ENCODE assay signal across 11 cellular contexts in genomic region chr11:133948711-133949110, GRCh38. TPM values are rescaled to one million over a fixed set of nuclear protein-coding genes. Genes with fewer than 3 reads are reported as not detected.
DNase-seq lines count a peak whose midpoint lies in the region; ATAC-seq and TF ChIP-seq lines count a peak whose summit lies in the region.
"Had no signal": no experiment of that assay in that cellular context is flagged by ENCODE, and none has a peak within 500 bp of the region (broad histone marks: within the 10 kb centered on the region; RNA-seq: fewer than 3 reads in every experiment).

No MANE protein-coding gene starts in this region.

- H3K36me3 Mint-ChIP-seq in T-helper 2 cell treated with Interferon-gamma antibody and Interleukin-4, amounts not matched to agents 5 μg/mL and 100 μg/mL, for 36 hours (ENCODE audit: low read depth): peaks cover 20% of the 10 kb centered on the region
- H3K36me3 Mint-ChIP-seq in activated T-helper 1 cell treated with anti-CD3 and anti-CD28 coated beads, Interleukin-12 subunit alpha, Interleukin-12 subunit beta, Interleukin-2, Interleukin-4 antibody, amounts not matched to agents 30 ng/mL and 10 ng/mL and 1 ng/mL, durations not matched to agents 14 hours and 24 hours and 36 hours (ENCODE audit: low read depth): peaks cover 11% of the 10 kb centered on the region

- CTCF ChIA-PET in HEK293 (lab: Yijun Ruan, JAX): interaction anchor here (0.6 to 4.4 kb wide), 5 partner anchors 9 to 142 kb away, joined by 3 to 19 read pairs (median 5); no protein-coding TSS in a partner anchor

- peak overlapping the region; percentile 96 for H3K4me3 Mint-ChIP-seq in T-helper 2 cell treated with Interferon-gamma antibody and Interleukin-4, amounts not matched to agents 5 μg/mL and 100 μg/mL, for 36 hours
- peak overlapping the region; percentile 69 for H3K4me3 Mint-ChIP-seq in activated T-helper 1 cell treated with anti-CD3 and anti-CD28 coated beads, Interleukin-12 subunit alpha, Interleukin-12 subunit beta, Interleukin-2, Interleukin-4 antibody, amounts not matched to agents 30 ng/mL and 10 ng/mL and 1 ng/mL, durations not matched to agents 14 hours and 24 hours and 36 hours
- H3K4me3 Mint-ChIP-seq: HFFc6 had no signal

- H3K4ac ChIP-seq in mesendoderm (ENCODE audit: low read depth, low read length): no peak overlapping the region

- H2AK5ac ChIP-seq in mesendoderm (ENCODE audit: low read length): no peak overlapping the region

- no peak overlapping the region for H3K27ac ChIP-seq in HEK293 (ENCODE audit: extremely low read depth, low read depth, low read length)
- H3K27ac ChIP-seq in mesendoderm (ENCODE audit: low read depth, low read length): no peak overlapping the region
- no peak overlapping the region for H3K27ac ChIP-seq in gastrocnemius medialis
- H3K27ac ChIP-seq: upper lobe of right lung had no signal

- H3K27me3 ChIP-seq in mesendoderm (ENCODE audit: insufficient read depth, low read length, poor library complexity) (no peaks in the 10 kb centered on the region), gastrocnemius medialis (peaks cover 0 to 2% (median 0%) of the 10 kb centered on the region in 3 donors)

- no peak for DNase-seq in T-helper 2 cell treated with Interferon-gamma antibody and Interleukin-4, amounts not matched to agents 5 μg/mL and 100 μg/mL, for 36 hours (ENCODE audit: low spot score)
- no peak for DNase-seq in T-helper 2 cell
- no peak for DNase-seq in activated T-helper 1 cell treated with anti-CD3 and anti-CD28 coated beads, Interleukin-12 subunit alpha, Interleukin-12 subunit beta, Interleukin-2, Interleukin-4 antibody, amounts not matched to agents 30 ng/mL and 10 ng/mL and 1 ng/mL, durations not matched to agents 14 hours and 24 hours and 36 hours (ENCODE audit: low spot score)
- no peak for DNase-seq in mesendoderm
- DNase-seq in SHP77 (lab: John Stamatoyannopoulos, UW): no peak
- DNase-seq in gastrocnemius medialis: no peak
- no peak for DNase-seq in NCI-H2196 treated with DMSO at 0.1 percent for 48 hours (lab: John Stamatoyannopoulos, UW; ENCODE audit: unreplicated experiment)
- DNase-seq: HFFc6, kidney glomerular epithelial cell, upper lobe of right lung had no signal

- H3K4me1 Mint-ChIP-seq in T-helper 2 cell treated with Interferon-gamma antibody and Interleukin-4, amounts not matched to agents 5 μg/mL and 100 μg/mL, for 36 hours (ENCODE audit: low read depth): peaks cover 72% of the 10 kb centered on the region
- H3K4me1 Mint-ChIP-seq in activated T-helper 1 cell treated with anti-CD3 and anti-CD28 coated beads, Interleukin-12 subunit alpha, Interleukin-12 subunit beta, Interleukin-2, Interleukin-4 antibody, amounts not matched to agents 30 ng/mL and 10 ng/mL and 1 ng/mL, durations not matched to agents 14 hours and 24 hours and 36 hours (ENCODE audit: low read depth): peaks cover 80% of the 10 kb centered on the region

- WGBS in mesendoderm (ENCODE audit: extremely low coverage, insufficient coverage, low lambda C conversion rate): no CpG with 5 or more reads among the region's 9 CpGs

- POLR2A ChIA-PET in HEK293 (lab: Yijun Ruan, JAX): interaction anchor here (0.9 to 1.5 kb wide), 3 partner anchors 8 to 89 kb away, joined by 3 to 5 read pairs (median 3); partner anchors contain the start of gene IGSF9B

- peaks cover 0 to 6% of the 10 kb centered on the region in 2 experiments; a peak in 1 of 3 replicates for H3K36me3 ChIP-seq in HEK293 (ENCODE audit: control insufficient read depth in 2 of 2, insufficient read depth in 1 of 2, low read length in 2 of 2)
- no peaks in the 10 kb centered on the region for H3K36me3 ChIP-seq in mesendoderm (ENCODE audit: control insufficient read depth, insufficient read depth, low read length)
- H3K36me3 ChIP-seq in gastrocnemius medialis: no peaks in the 10 kb centered on the region
- H3K36me3 ChIP-seq: upper lobe of right lung had no signal

- H3K4me1 ChIP-seq in HEK293 (ENCODE audit: control insufficient read depth, insufficient read depth, low read length): peaks cover 14% of the 10 kb centered on the region
- H3K4me1 ChIP-seq in mesendoderm (ENCODE audit: control insufficient read depth, low read depth, low read length): peaks cover 29% of the 10 kb centered on the region
- peaks cover 46 to 59% of the 10 kb centered on the region in 2 donors for H3K4me1 ChIP-seq in gastrocnemius medialis

- ATAC-seq in gastrocnemius medialis: no peak
- ATAC-seq: upper lobe of right lung had no signal

- no peaks in the 10 kb centered on the region for H3K9me3 Mint-ChIP-seq in T-helper 2 cell treated with Interferon-gamma antibody and Interleukin-4, amounts not matched to agents 5 μg/mL and 100 μg/mL, for 36 hours
- H3K9me3 Mint-ChIP-seq in activated T-helper 1 cell treated with anti-CD3 and anti-CD28 coated beads, Interleukin-12 subunit alpha, Interleukin-12 subunit beta, Interleukin-2, Interleukin-4 antibody, amounts not matched to agents 30 ng/mL and 10 ng/mL and 1 ng/mL, durations not matched to agents 14 hours and 24 hours and 36 hours: no peaks in the 10 kb centered on the region
- H3K9me3 Mint-ChIP-seq: HFFc6 had no signal

- H3K23ac ChIP-seq in mesendoderm (ENCODE audit: low read length): no peak overlapping the region

- no peak overlapping the region for H4K8ac ChIP-seq in mesendoderm (ENCODE audit: low read depth, low read length)

- no peak overlapping the region for H4K5ac ChIP-seq in mesendoderm (ENCODE audit: low read length)

- no peak overlapping the region for H3K18ac ChIP-seq in mesendoderm (ENCODE audit: low read length)

- H3K4me3 ChIP-seq in HEK293 (ENCODE audit: low read depth, low read length) (no peak overlapping the region), mesendoderm (ENCODE audit: low read length) (no peak overlapping the region), gastrocnemius medialis (no peak overlapping the region)
- H3K4me3 ChIP-seq: upper lobe of right lung had no signal

- H3K56ac ChIP-seq in mesendoderm (ENCODE audit: low read length): peak overlapping the region; percentile 27

- H2BK5ac ChIP-seq in mesendoderm (ENCODE audit: low read length): no peak overlapping the region

- H3K79me2 ChIP-seq in mesendoderm (ENCODE audit: control insufficient read depth, insufficient read depth, low read length): peaks cover 12% of the 10 kb centered on the region

- H3K79me1 ChIP-seq in mesendoderm (ENCODE audit: low read length): peaks cover 7% of the 10 kb centered on the region

- H3K9me3 ChIP-seq in HEK293 (ENCODE audit: control insufficient read depth, insufficient read depth, low read depth, low read length) (no peaks in the 10 kb centered on the region), gastrocnemius medialis (no peaks in the 10 kb centered on the region)
- H3K9me3 ChIP-seq: upper lobe of right lung had no signal

- no peaks in the 10 kb centered on the region for H3K27me3 Mint-ChIP-seq in T-helper 2 cell treated with Interferon-gamma antibody and Interleukin-4, amounts not matched to agents 5 μg/mL and 100 μg/mL, for 36 hours (ENCODE audit: low read depth)
- no peaks in the 10 kb centered on the region for H3K27me3 Mint-ChIP-seq in activated T-helper 1 cell treated with anti-CD3 and anti-CD28 coated beads, Interleukin-12 subunit alpha, Interleukin-12 subunit beta, Interleukin-2, Interleukin-4 antibody, amounts not matched to agents 30 ng/mL and 10 ng/mL and 1 ng/mL, durations not matched to agents 14 hours and 24 hours and 36 hours (ENCODE audit: insufficient read depth)

- H3K4me2 ChIP-seq in mesendoderm (ENCODE audit: low read length): no peak overlapping the region

- TF ChIP-seq CTCF in HEK293 (tag by site-specific recombination; IDR thresholded peaks at IDR 0.05): no peak
- no peak for TF ChIP-seq CTCF in gastrocnemius medialis (IDR thresholded peaks at IDR 0.05 in 4 of 5, conservative IDR thresholded peaks at IDR 0.05 in 1 of 5)

- H3K27ac Mint-ChIP-seq in T-helper 2 cell treated with Interferon-gamma antibody and Interleukin-4, amounts not matched to agents 5 μg/mL and 100 μg/mL, for 36 hours: peak overlapping the region; percentile 94
- H3K27ac Mint-ChIP-seq in activated T-helper 1 cell treated with anti-CD3 and anti-CD28 coated beads, Interleukin-12 subunit alpha, Interleukin-12 subunit beta, Interleukin-2, Interleukin-4 antibody, amounts not matched to agents 30 ng/mL and 10 ng/mL and 1 ng/mL, durations not matched to agents 14 hours and 24 hours and 36 hours: peak overlapping the region; percentile 83
- H3K27ac Mint-ChIP-seq: HFFc6 had no signal

- no peak overlapping the region for H3K9ac ChIP-seq in mesendoderm (ENCODE audit: low read length)

- intact Hi-C loops in activated T-helper 1 cell treated with anti-CD3 and anti-CD28 coated beads, Interleukin-12 subunit alpha, Interleukin-12 subunit beta, Interleukin-2, Interleukin-4 antibody, amounts not matched to agents 30 ng/mL and 10 ng/mL and 1 ng/mL, durations not matched to agents 14 hours and 24 hours and 36 hours (cut with micrococcal nuclease): loop anchor here (5.0 kb wide), 4 partner anchors 119 to 681 kb away; partner anchors contain the start of genes GLB1L3 and JAM3
- intact Hi-C loops in gastrocnemius medialis (cut with DNase I; ENCODE audit: low total_unique reads): no loop called here

- TF ChIP-seq POLR2A in gastrocnemius medialis (IDR thresholded peaks at IDR 0.05): no peak

- no peak overlapping the region for H2BK120ac ChIP-seq in mesendoderm (ENCODE audit: low read depth, low read length)

- H2BK15ac ChIP-seq in mesendoderm (replicated peaks; ENCODE audit: low read depth): no peak overlapping the region

- in situ Hi-C loops in gastrocnemius medialis (cut with MboI; ENCODE audit: low sequenced_read_pairs in 4 of 4): loop anchor here in 3 of 4 donors (25.0 kb wide), 1 partner anchor 189 kb away; no protein-coding TSS in a partner anchor

TF ChIP-seq in HEK293, 187 proteins besides CTCF, POLR2A, EP300 and RAD21:
- peak; percentile 38 for TF ChIP-seq ZIC2 (tag by site-specific recombination; IDR thresholded peaks at IDR 0.05)
- TF ChIP-seq, protein P1, sequence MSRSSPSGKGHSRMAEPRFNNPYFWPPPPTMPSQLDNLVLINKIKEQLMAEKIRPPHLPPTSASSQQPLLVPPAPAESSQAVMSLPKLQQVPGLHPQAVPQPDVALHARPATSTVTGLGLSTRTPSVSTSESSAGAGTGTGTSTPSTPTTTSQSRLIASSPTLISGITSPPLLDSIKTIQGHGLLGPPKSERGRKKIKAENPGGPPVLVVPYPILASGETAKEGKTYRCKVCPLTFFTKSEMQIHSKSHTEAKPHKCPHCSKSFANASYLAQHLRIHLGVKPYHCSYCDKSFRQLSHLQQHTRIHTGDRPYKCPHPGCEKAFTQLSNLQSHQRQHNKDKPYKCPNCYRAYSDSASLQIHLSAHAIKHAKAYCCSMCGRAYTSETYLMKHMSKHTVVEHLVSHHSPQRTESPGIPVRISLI (tag by site-specific recombination; IDR thresholded peaks at IDR 0.05): no peak

RNA-seq across cellular contexts. Expression of gene IGSF9B, which starts 8.1 kb away (rescaled TPM):
- 73.6 and 77.2 TPM in 2 replicates for total RNA-seq in activated T-helper 1 cell treated with anti-CD3 and anti-CD28 coated beads, Interleukin-12 subunit alpha, Interleukin-12 subunit beta, Interleukin-2, Interleukin-4 antibody, amounts not matched to agents 30 ng/mL and 10 ng/mL and 1 ng/mL, durations not matched to agents 14 hours and 24 hours and 36 hours
- 8.4 TPM for polyA plus RNA-seq in mesendoderm (2013, experiment 1 of 2)
- 7.0 TPM for polyA plus RNA-seq in mesendoderm (2013, experiment 2 of 2)
- total RNA-seq in gastrocnemius medialis: 1 to 10 TPM in 2 of 4 donors, under 1 TPM in 2; 0.07 to 2.5 (median 1.4) TPM
- total RNA-seq: HFFc6 had no signal

Comparison
In these comparisons a context has a peak if more than half of its experiments do, and no peak if none do; other contexts are left out.
1. RNA of gene IGSF9B, which starts 8.1 kb away (total RNA-seq): 73.6 to 77.2 TPM in activated T-helper 1 cell treated with anti-CD3 and anti-CD28 coated beads, Interleukin-12 subunit alpha, Interleukin-12 subunit beta, Interleukin-2, Interleukin-4 antibody, amounts not matched to agents 30 ng/mL and 10 ng/mL and 1 ng/mL, durations not matched to agents 14 hours and 24 hours and 36 hours; 0.07 to 2.5 TPM in gastrocnemius medialis; every median in the first group is over 10 times any median in the second.